1 cellular context compared by ENCODE assay signal in genomic region chr21:38965910-38966504, GRCh38.
A peak's percentile ranks its signal among the peaks of the same experiment; 100 is the strongest.
TF ChIP-seq lines count a peak whose summit lies in the region.

No MANE protein-coding gene starts in this region.

TF ChIP-seq in HepG2, 621 proteins besides CTCF, POLR2A, EP300 and RAD21 (continued from another document and continues in another):
- TF ChIP-seq ZBTB40 (IDR thresholded peaks at IDR 0.05) (no peak), ZBTB40 (CRISPR knock-in tag; IDR thresholded peaks at IDR 0.05) (peak; percentile 52; the same call in 1 of the 2 replicates), KAT7 (CRISPR knock-in tag; IDR thresholded peaks at IDR 0.05; ENCODE audit: borderline replicate concordance) (no peak), CHD4 (IDR thresholded peaks at IDR 0.05; ENCODE audit: borderline replicate concordance, low read length) (no peak), PRDM10 (CRISPR knock-in tag; IDR thresholded peaks at IDR 0.05; ENCODE audit: low read depth) (peak; percentile 32; the same call in 1 of the 2 replicates), ZBTB38 (CRISPR knock-in tag; IDR thresholded peaks at IDR 0.05) (peak; percentile 50; the same call in 1 of the 2 replicates), TOE1 (CRISPR knock-in tag; IDR thresholded peaks at IDR 0.05) (0 out of 2 replicates have a peak, but pooled peaks have one; percentile 74), BCL6 (CRISPR knock-in tag; IDR thresholded peaks at IDR 0.05) (0 out of 2 replicates have a peak, but pooled peaks have one; percentile 67), PHF5A (CRISPR knock-in tag; IDR thresholded peaks at IDR 0.05; ENCODE audit: low read depth, unreplicated experiment) (peak; percentile 18), ZNF652 (CRISPR knock-in tag; IDR thresholded peaks at IDR 0.05; ENCODE audit: borderline replicate concordance, low read depth) (no peak), RCOR2 (CRISPR knock-in tag; IDR thresholded peaks at IDR 0.05) (peak; percentile 46), NCOA2 (CRISPR knock-in tag; IDR thresholded peaks at IDR 0.05) (peak; percentile 57), ZNF367 (CRISPR knock-in tag; IDR thresholded peaks at IDR 0.05; ENCODE audit: borderline replicate concordance) (no peak), XRCC5 (optimal IDR thresholded peaks at IDR 0.05; ENCODE audit: low read length) (peak; percentile 46), ZBTB33 (CRISPR knock-in tag; IDR thresholded peaks at IDR 0.05) (peak; percentile 42; the same call in 1 of the 2 replicates), ZNF543 (CRISPR knock-in tag; IDR thresholded peaks at IDR 0.05) (no peak), ATRX (CRISPR knock-in tag; IDR thresholded peaks at IDR 0.05; ENCODE audit: borderline replicate concordance) (no peak), ZNF124 (CRISPR knock-in tag; IDR thresholded peaks at IDR 0.05) (peak; percentile 62; the same call in 1 of the 2 replicates), ZNF687 (CRISPR knock-in tag; IDR thresholded peaks at IDR 0.05) (peak; percentile 91), PPARG (CRISPR knock-in tag; conservative IDR thresholded peaks at IDR 0.05) (0 out of 2 replicates have a peak, but pooled peaks have one; percentile 40), IRF9 (CRISPR knock-in tag; IDR thresholded peaks at IDR 0.05; ENCODE audit: borderline replicate concordance) (no peak), FOXP4 (CRISPR knock-in tag; IDR thresholded peaks at IDR 0.05) (peak; percentile 82), CBX5 (CRISPR knock-in tag; IDR thresholded peaks at IDR 0.05; ENCODE audit: borderline replicate concordance) (0 out of 2 replicates have a peak, but pooled peaks have one; percentile 57), ZBTB34 (CRISPR knock-in tag; IDR thresholded peaks at IDR 0.05) (peak; percentile 75; the same call in 1 of the 2 replicates)
